ENCODE assay signal across 20 cellular contexts in genomic region chr1:57063427-57063826, GRCh38.
DNase-seq lines count a peak whose midpoint lies in the region; ATAC-seq and TF ChIP-seq lines count a peak whose summit lies in the region.
"Had no signal": no experiment of that assay in that cellular context is flagged by ENCODE, and none has a peak within 500 bp of the region (broad histone marks: within the 10 kb centered on the region; RNA-seq: fewer than 3 reads in every experiment).

No MANE protein-coding gene starts in this region.

- dilution Hi-C loops in IMR-90 (cut with HindIII; ENCODE audit: low sequenced_read_pairs, unreplicated experiment) = no loop called here

- H4K20me1 ChIP-seq in IMR-90 (ENCODE audit: insufficient read depth, low read length) (no peaks in the 10 kb centered on the region), smooth muscle cell (ENCODE audit: low read depth) (no peaks in the 10 kb centered on the region)
- H4K20me1 ChIP-seq: BLaER1 treated with 17β-estradiol and CSF1 and Interleukin-3, amounts not matched to agents 10 nM and 100 nM had no signal

- ATAC-seq in IMR-90 (ENCODE audit: low read depth) = peak; percentile 74
- no peak for ATAC-seq in activated CD4-positive, CD25-positive, alpha-beta regulatory T cell treated with anti-CD3 and anti-CD28 coated beads, Interleukin-2, amount 50 U/mL, for 24 hours
- no peak for ATAC-seq in upper lobe of right lung
- ATAC-seq: CD8-positive, alpha-beta T cell had no signal

- no CpG with 5 or more reads among the region's 5 CpGs for WGBS in IMR-90 (ENCODE audit: extremely low coverage in 2 of 2, insufficient read length in 1 of 2), 2 experiments
- 67% methylated on average over 5 of the region's 5 CpGs for WGBS in smooth muscle cell (ENCODE audit: low lambda C conversion rate)

- no peak for TF ChIP-seq CTCF in IMR-90 (conservative IDR thresholded peaks at IDR 0.05; ENCODE audit: low read depth, low read length)
- TF ChIP-seq CTCF in smooth muscle cell (IDR thresholded peaks at IDR 0.05; ENCODE audit: borderline replicate concordance, insufficient read depth, poor library complexity, severe bottlenecking) = no peak
- TF ChIP-seq CTCF in upper lobe of right lung (IDR thresholded peaks at IDR 0.05) = no peak

- no peaks in the 10 kb centered on the region for H3K9me3 ChIP-seq in IMR-90 (ENCODE audit: control insufficient read depth, insufficient read depth, low read length)
- no peaks in the 10 kb centered on the region for H3K9me3 ChIP-seq in smooth muscle cell (replicated peaks; ENCODE audit: low read depth)
- no peaks in the 10 kb centered on the region for H3K9me3 ChIP-seq in upper lobe of right lung
- H3K9me3 ChIP-seq: BLaER1 treated with 17β-estradiol and CSF1 and Interleukin-3, amounts not matched to agents 10 nM and 100 nM had no signal

- H2AK9ac ChIP-seq in IMR-90 (replicated peaks; ENCODE audit: low read depth, low read length, poor library complexity) = no peak overlapping the region

- POLR2A ChIA-PET in IMR-90 (lab: Charles Lee; ENCODE audit: unreplicated experiment) = no interaction called here

- H2BK120ac ChIP-seq in IMR-90 (ENCODE audit: low read depth, low read length) = no peak overlapping the region

- no peak overlapping the region for H3K56ac ChIP-seq in IMR-90 (ENCODE audit: extremely low read depth, insufficient read depth, low read length)

- no peak overlapping the region for H2BK20ac ChIP-seq in IMR-90 (ENCODE audit: low read depth, low read length)

- H4K8ac ChIP-seq in IMR-90 (ENCODE audit: low read depth in 2 of 2, low read length in 2 of 2) = no peak overlapping the region

- peaks cover 7% of the 10 kb centered on the region; the same call in 1 of the 2 replicates for H3K4me1 ChIP-seq in IMR-90 (ENCODE audit: control insufficient read depth, insufficient read depth, low read length)
- peaks cover 19% of the 10 kb centered on the region for H3K4me1 ChIP-seq in smooth muscle cell (ENCODE audit: low read depth)
- no peaks in the 10 kb centered on the region for H3K4me1 ChIP-seq in upper lobe of right lung

- TF ChIP-seq POLR2A in IMR-90 (IDR thresholded peaks at IDR 0.05; ENCODE audit: low read depth, low read length) = no peak

- H3K23ac ChIP-seq in IMR-90 (ENCODE audit: low read depth, low read length) = no peak overlapping the region

- no peak overlapping the region for H3K9ac ChIP-seq in IMR-90 (ENCODE audit: low read depth, low read length)
- H3K9ac ChIP-seq in smooth muscle cell (ENCODE audit: low read depth) = no peak overlapping the region
- H3K9ac ChIP-seq: BLaER1 treated with 17β-estradiol and CSF1 and Interleukin-3, amounts not matched to agents 10 nM and 100 nM had no signal

- TF ChIP-seq RAD21 in IMR-90 (IDR thresholded peaks at IDR 0.05; ENCODE audit: low read length) = no peak

- H3K27ac ChIP-seq in IMR-90 (ENCODE audit: insufficient read depth, low read length) (no peak overlapping the region), smooth muscle cell (ENCODE audit: low read depth) (no peak overlapping the region), upper lobe of right lung (no peak overlapping the region)
- H3K27ac ChIP-seq: BLaER1 treated with 17β-estradiol and CSF1 and Interleukin-3, amounts not matched to agents 10 nM and 100 nM; C4-2B had no signal

- no peaks in the 10 kb centered on the region for H3K9me1 ChIP-seq in IMR-90 (ENCODE audit: insufficient read depth, low read length)

- H4K91ac ChIP-seq in IMR-90 (ENCODE audit: insufficient read depth, low read depth, low read length) = no peak overlapping the region

- no peak overlapping the region for H4K5ac ChIP-seq in IMR-90 (ENCODE audit: low read depth, low read length)

- H3K36me3 ChIP-seq in IMR-90 (ENCODE audit: control insufficient read depth, insufficient read depth, low read length) (no peaks in the 10 kb centered on the region), smooth muscle cell (ENCODE audit: low read depth) (no peaks in the 10 kb centered on the region), upper lobe of right lung (no peaks in the 10 kb centered on the region)

- no peak overlapping the region for H3K18ac ChIP-seq in IMR-90 (ENCODE audit: low read depth, low read length)

- H3K4me2 ChIP-seq in IMR-90 (ENCODE audit: low read depth, low read length) (no peak overlapping the region), smooth muscle cell (no peak overlapping the region)
- H3K4me2 ChIP-seq: BLaER1 treated with 17β-estradiol and CSF1 and Interleukin-3, amounts not matched to agents 10 nM and 100 nM had no signal

- BruUV-seq in IMR-90 (replicated peaks; lab: Mats Ljungman, UMichigan) = no TSS peak

- H3K4me3 ChIP-seq in IMR-90 (ENCODE audit: insufficient read depth, low read depth, low read length) (no peak overlapping the region), smooth muscle cell (no peak overlapping the region), upper lobe of right lung (no peak overlapping the region)
- H3K4me3 ChIP-seq: BLaER1 treated with 17β-estradiol and CSF1 and Interleukin-3, amounts not matched to agents 10 nM and 100 nM had no signal

- H3K4ac ChIP-seq in IMR-90 (ENCODE audit: low read depth, low read length) = no peak overlapping the region; the same call in 1 of the 2 replicates

- CTCF ChIA-PET in IMR-90 (lab: Yijun Ruan, JAX) = interaction anchor here (0.9 to 1.8 kb wide), 2 partner anchors 8 to 242 kb away, joined by 3 to 4 read pairs; no protein-coding TSS in a partner anchor

- DNase-seq in G401 (ENCODE audit: low spot score) (peak; percentile 56), IMR-90 (no peak), smooth muscle cell (lab: John Stamatoyannopoulos, UW; ENCODE audit: unreplicated experiment) (no peak), DMS53 (lab: John Stamatoyannopoulos, UW) (no peak), upper lobe of right lung (no peak)
- no peak for DNase-seq in activated CD4-positive, alpha-beta T cell treated with anti-CD3 and anti-CD28 coated beads, Interleukin-2, amount 50 U/mL, for 48 hours
- DNase-seq: 8988T; ACHN; AML-193; Caco-2; Calu3; CD4-positive, alpha-beta T cell; CD8-positive, alpha-beta T cell; DMS79; DND-41; EL; GF-D8 had no signal

- H3F3A ChIP-seq in smooth muscle cell (ENCODE audit: low read depth) = no peaks in the 10 kb centered on the region

- H2BK15ac ChIP-seq in IMR-90 (ENCODE audit: low read depth, low read length) = no peak overlapping the region

- H3K79me2 ChIP-seq in smooth muscle cell (ENCODE audit: low read depth) = no peaks in the 10 kb centered on the region

- H3K79me1 ChIP-seq in IMR-90 (ENCODE audit: low read depth in 1 of 2, low read length in 2 of 2) = no peaks in the 10 kb centered on the region

- H2BK5ac ChIP-seq in IMR-90 (ENCODE audit: low read depth, low read length, poor library complexity, severe bottlenecking) = no peak overlapping the region

- H2AK5ac ChIP-seq in IMR-90 (ENCODE audit: low read depth, low read length) = no peak overlapping the region

- H2AFZ ChIP-seq in IMR-90 (replicated peaks; ENCODE audit: low read length, poor library complexity) (no peak overlapping the region), smooth muscle cell (ENCODE audit: low read depth) (peak overlapping the region; percentile 55)

- in situ Hi-C loops in G401 (cut with HindIII; ENCODE audit: low sequenced_read_pairs) = no loop called here
- in situ Hi-C loops in IMR-90 (cut with MboI; ENCODE audit: low sequenced_read_pairs) = no loop called here

- H3K14ac ChIP-seq in IMR-90 (replicated peaks; ENCODE audit: low read depth, low read length) = no peak overlapping the region

- intact Hi-C loops in IMR-90 (cut with micrococcal nuclease) (no loop called here), upper lobe of right lung (cut with DNase I) (no loop called here)

- no peaks in the 10 kb centered on the region for H3K27me3 ChIP-seq in IMR-90 (ENCODE audit: control insufficient read depth, insufficient read depth, low read length)
- H3K27me3 ChIP-seq in smooth muscle cell (ENCODE audit: low read depth) = no peaks in the 10 kb centered on the region
- no peaks in the 10 kb centered on the region for H3K27me3 ChIP-seq in upper lobe of right lung
- H3K27me3 ChIP-seq: BLaER1 treated with 17β-estradiol and CSF1 and Interleukin-3, amounts not matched to agents 10 nM and 100 nM had no signal

TF ChIP-seq in IMR-90, 13 proteins besides CTCF, POLR2A, EP300 and RAD21:
- TF ChIP-seq RCOR1 (IDR thresholded peaks at IDR 0.05; ENCODE audit: insufficient replicate concordance, low read length) (no peak), MAFK (IDR thresholded peaks at IDR 0.05; ENCODE audit: low read depth, low read length) (no peak), FOS (IDR thresholded peaks at IDR 0.05; ENCODE audit: low read depth, low read length) (no peak), ELK1 (IDR thresholded peaks at IDR 0.05; ENCODE audit: borderline replicate concordance, low read depth, low read length) (no peak), CHD1 (IDR thresholded peaks at IDR 0.05; ENCODE audit: low read depth, low read length) (no peak), CEBPB (IDR thresholded peaks at IDR 0.05; ENCODE audit: low read depth, low read length) (no peak), BHLHE40 (IDR thresholded peaks at IDR 0.05; ENCODE audit: low read depth, low read length) (no peak), MXI1 (IDR thresholded peaks at IDR 0.05; ENCODE audit: borderline replicate concordance, low read depth, low read length) (no peak), SMC3 (IDR thresholded peaks at IDR 0.05; ENCODE audit: low read depth, low read length) (no peak), RFX5 (IDR thresholded peaks at IDR 0.05; ENCODE audit: low read depth, low read length) (no peak), USF2 (IDR thresholded peaks at IDR 0.05; ENCODE audit: low read depth, low read length) (no peak), MAZ (IDR thresholded peaks at IDR 0.05; ENCODE audit: borderline replicate concordance, low read depth, low read length) (no peak), NFE2L2 (IDR thresholded peaks at IDR 0.05; ENCODE audit: low read depth, low read length) (no peak)
